Comparison of ENCODE assay signal across 32 cellular contexts in genomic region chr12:93547778-93548177, GRCh38.
"Had no signal": no experiment of that assay in that cellular context is flagged by ENCODE, and none has a peak within 500 bp of the region (broad histone marks: within the 10 kb centered on the region; RNA-seq: fewer than 3 reads in every experiment).

No MANE protein-coding gene starts in this region.

- H3K27ac ChIP-seq: ascending aorta, breast epithelium, cardiac muscle cell, colonic mucosa, epithelial cell of prostate, foreskin keratinocyte, gastrocnemius medialis, heart left ventricle had no signal

- ATAC-seq: activated naive CD4-positive, alpha-beta T cell treated with anti-CD3 and anti-CD28 coated beads, Interleukin-2, amount 50 U/mL, for 72 hours; activated T-cell treated with anti-CD3 and anti-CD28 coated beads, Interleukin-2, amount 50 U/mL, for 72 hours; foreskin keratinocyte; gastrocnemius medialis; heart left ventricle; T-cell had no signal

- FAIRE-seq: endothelial cell of umbilical vein had no signal

- H3K27me3 Mint-ChIP-seq: activated CD4-positive, alpha-beta memory T cell treated with anti-CD3 and anti-CD28 coated beads, Interleukin-2, amount 10 ng/mL, durations not matched to agents 7 days and 5 days; activated naive CD4-positive, alpha-beta T cell treated with anti-CD3 and anti-CD28 coated beads, Interleukin-2, amount 10 ng/mL, durations not matched to agents 7 days and 5 days; activated naive CD8-positive, alpha-beta T cell treated with anti-CD3 and anti-CD28 coated beads, Interleukin-2, amount 10 ng/mL, durations not matched to agents 7 days and 5 days; activated T-cell treated with anti-CD3 and anti-CD28 coated beads, Interleukin-2, amount 50 U/mL, for 24 hours; T-cell had no signal

- H3K27ac Mint-ChIP-seq: activated CD4-positive, alpha-beta memory T cell treated with anti-CD3 and anti-CD28 coated beads, Interleukin-2, amount 10 ng/mL, durations not matched to agents 7 days and 5 days; activated CD4-positive, alpha-beta T cell treated with anti-CD3 and anti-CD28 coated beads, Interleukin-2, amount 10 ng/mL, durations not matched to agents 7 days and 5 days; activated naive CD4-positive, alpha-beta T cell treated with anti-CD3 and anti-CD28 coated beads, Interleukin-2, amount 10 ng/mL, durations not matched to agents 7 days and 5 days; activated naive CD8-positive, alpha-beta T cell treated with anti-CD3 and anti-CD28 coated beads, Interleukin-2, amount 10 ng/mL, durations not matched to agents 7 days and 5 days; activated T-cell treated with anti-CD3 and anti-CD28 coated beads, Interleukin-2, amount 50 U/mL, for 24 hours; activated T-cell treated with anti-CD3 and anti-CD28 coated beads, Interleukin-2, amount 50 U/mL, for 72 hours; brain; T-cell; T-helper 1 cell treated with Interleukin-12 subunit alpha and Interleukin-12 subunit beta and Interleukin-4 antibody, amounts not matched to agents 30 μg/mL and 1 μg/mL, for 36 hours; T-helper 2 cell treated with Interferon-gamma antibody and Interleukin-4, amounts not matched to agents 5 μg/mL and 100 μg/mL, for 36 hours had no signal

- H3K4me1 ChIP-seq: ascending aorta, breast epithelium, colonic mucosa, foreskin keratinocyte, gastrocnemius medialis, heart left ventricle had no signal

- H3K9me3 ChIP-seq: ascending aorta, breast epithelium, colonic mucosa, gastrocnemius medialis, heart left ventricle had no signal

- H3K27me3 ChIP-seq: ascending aorta, breast epithelium, cardiac muscle cell, colonic mucosa, foreskin keratinocyte, gastrocnemius medialis, heart left ventricle had no signal

- H3K4me3 Mint-ChIP-seq: activated CD4-positive, alpha-beta memory T cell treated with anti-CD3 and anti-CD28 coated beads, Interleukin-2, amount 10 ng/mL, durations not matched to agents 7 days and 5 days; activated CD4-positive, alpha-beta T cell treated with anti-CD3 and anti-CD28 coated beads, Interleukin-2, amount 10 ng/mL, durations not matched to agents 7 days and 5 days; activated naive CD4-positive, alpha-beta T cell treated with anti-CD3 and anti-CD28 coated beads, Interleukin-2, amount 10 ng/mL, durations not matched to agents 7 days and 5 days; activated naive CD8-positive, alpha-beta T cell treated with anti-CD3 and anti-CD28 coated beads, Interleukin-2, amount 10 ng/mL, durations not matched to agents 7 days and 5 days; activated T-cell treated with anti-CD3 and anti-CD28 coated beads, Interleukin-2, amount 50 U/mL, for 24 hours; activated T-cell treated with anti-CD3 and anti-CD28 coated beads, Interleukin-2, amount 50 U/mL, for 72 hours; brain; T-cell; T-helper 1 cell treated with Interleukin-12 subunit alpha and Interleukin-12 subunit beta and Interleukin-4 antibody, amounts not matched to agents 30 μg/mL and 1 μg/mL, for 36 hours; T-helper 2 cell treated with Interferon-gamma antibody and Interleukin-4, amounts not matched to agents 5 μg/mL and 100 μg/mL, for 36 hours had no signal

- H3K36me3 ChIP-seq: breast epithelium, cardiac muscle cell, colonic mucosa, gastrocnemius medialis had no signal

- H3K4me3 ChIP-seq: ascending aorta, breast epithelium, cardiac muscle cell, colonic mucosa, gastrocnemius medialis, heart left ventricle had no signal

- H3K4me1 Mint-ChIP-seq: brain had no signal

- DNase-seq: activated CD4-positive, alpha-beta memory T cell treated with anti-CD3 and anti-CD28 coated beads, Interleukin-2, amount 10 ng/mL, durations not matched to agents 7 days and 5 days; activated CD4-positive, alpha-beta T cell treated with anti-CD3 and anti-CD28 coated beads for 1 hour; activated CD4-positive, alpha-beta T cell treated with anti-CD3 and anti-CD28 coated beads for 4 hours; activated CD4-positive, alpha-beta T cell treated with anti-CD3 and anti-CD28 coated beads, Interleukin-2, amount 10 ng/mL, durations not matched to agents 7 days and 5 days; activated CD4-positive, alpha-beta T cell treated with anti-CD3 and anti-CD28 coated beads, Interleukin-2, amount 50 U/mL, for 4 hours; activated CD8-positive, alpha-beta memory T cell treated with anti-CD3 and anti-CD28 coated beads, Interleukin-2, amount 50 U/mL, for 48 hours; activated gamma-delta T cell; activated naive CD4-positive, alpha-beta T cell; activated naive CD4-positive, alpha-beta T cell treated with anti-CD3 and anti-CD28 coated beads, Interleukin-2, amount 10 ng/mL, durations not matched to agents 7 days and 5 days; activated naive CD8-positive, alpha-beta T cell treated with anti-CD3 and anti-CD28 coated beads, Interleukin-2, amount 10 ng/mL, durations not matched to agents 7 days and 5 days; activated T-cell treated with anti-CD3 and anti-CD28 coated beads for 4 hours; activated T-cell treated with anti-CD3 and anti-CD28 coated beads, Interleukin-2, amount 50 U/mL, for 24 hours; activated T-cell treated with anti-CD3 and anti-CD28 coated beads, Interleukin-2, amount 50 U/mL, for 72 hours; central memory CD4-positive, alpha-beta T cell; cerebellar nuclear complex; colonic mucosa; effector CD8-positive, alpha-beta T cell; foreskin keratinocyte; gastrocnemius medialis; glutamatergic neuron; heart left ventricle; T-cell; T1000 had no signal

- H3K36me3 Mint-ChIP-seq: activated naive CD4-positive, alpha-beta T cell treated with anti-CD3 and anti-CD28 coated beads, Interleukin-2, amount 50 U/mL, for 72 hours; brain had no signal
